12 cellular contexts compared by ENCODE assay signal in genomic region chr9:108142142-108142503, GRCh38.
A peak's percentile ranks its signal among the peaks of the same experiment; 100 is the strongest.
DNase-seq lines count a peak whose midpoint lies in the region; ATAC-seq and TF ChIP-seq lines count a peak whose summit lies in the region.
"Had no signal": no experiment of that assay in that cellular context is flagged by ENCODE, and none has a peak within 500 bp of the region (broad histone marks: within the 10 kb centered on the region; RNA-seq: fewer than 3 reads in every experiment).

No MANE protein-coding gene starts in this region.

- no peak for DNase-seq in ascending aorta (ENCODE audit: low spot score in 2 of 2)
- DNase-seq in right atrium auricular region (ENCODE audit: low spot score) = no peak
- no peak for DNase-seq in upper lobe of right lung
- DNase-seq in effector CD8-positive, alpha-beta T cell (lab: John Stamatoyannopoulos, UW) = no peak
- no peak for DNase-seq in globus pallidus (ENCODE audit: low spot score)
- DNase-seq: activated B cell treated with CpG ODN at 0.5 μM for 24 hours, GF-D8, NCI-H1048, NCI-H345 had no signal

- H3K4me1 ChIP-seq in ascending aorta (peaks cover 5 to 11% of the 10 kb centered on the region in 2 donors), right atrium auricular region (peaks cover 3 to 22% of the 10 kb centered on the region in 2 donors), rectal smooth muscle tissue (ENCODE audit: control insufficient read depth, insufficient read depth, low read length) (peaks cover 15% of the 10 kb centered on the region), upper lobe of right lung (peaks cover 16% of the 10 kb centered on the region)

- ATAC-seq in upper lobe of right lung = no peak
- no peak for ATAC-seq in HG03196 (IDR thresholded peaks at IDR 0.05; ENCODE audit: unreplicated experiment)
- ATAC-seq: natural killer cell treated with Interleukin-12 subunit alpha and Interleukin-12 subunit beta and Interleukin-15 and Interleukin-18, amount 100 ng/mL, for 72 hours had no signal

- intact Hi-C loops in ascending aorta (cut with DNase I) = loop anchor here (5.0 to 10.0 kb wide), 3 partner anchors 303 to 655 kb away; partner anchors contain the start of gene KLF4
- intact Hi-C loops in upper lobe of right lung (cut with DNase I) = no loop called here

- no peaks in the 10 kb centered on the region for H3K36me3 ChIP-seq in ascending aorta
- no peaks in the 10 kb centered on the region for H3K36me3 ChIP-seq in right atrium auricular region
- H3K36me3 ChIP-seq in rectal smooth muscle tissue (ENCODE audit: control insufficient read depth, insufficient read depth, low read length) = no peaks in the 10 kb centered on the region
- H3K36me3 ChIP-seq in upper lobe of right lung = no peaks in the 10 kb centered on the region

- TF ChIP-seq CTCF in ascending aorta (IDR thresholded peaks at IDR 0.05) (no peak), right atrium auricular region (IDR thresholded peaks at IDR 0.05) (no peak), upper lobe of right lung (IDR thresholded peaks at IDR 0.05) (no peak)

- H3K27me3 ChIP-seq in ascending aorta (no peaks in the 10 kb centered on the region), right atrium auricular region (no peaks in the 10 kb centered on the region), rectal smooth muscle tissue (ENCODE audit: control insufficient read depth, insufficient read depth, low read length) (no peaks in the 10 kb centered on the region), upper lobe of right lung (no peaks in the 10 kb centered on the region)

- H3K9ac ChIP-seq in rectal smooth muscle tissue (ENCODE audit: low read length) = no peak overlapping the region

- H3K9me3 ChIP-seq in ascending aorta (no peaks in the 10 kb centered on the region), right atrium auricular region (peaks cover 0 to 5% of the 10 kb centered on the region in 2 donors), upper lobe of right lung (no peaks in the 10 kb centered on the region)

- H3K27ac ChIP-seq in ascending aorta (peak overlapping the region; percentile 69 to 80), right atrium auricular region (peak overlapping the region; percentile 75 to 91), rectal smooth muscle tissue (ENCODE audit: low read depth, low read length) (peak overlapping the region; percentile 76), upper lobe of right lung (peak overlapping the region; percentile 85)

- H3K4me3 ChIP-seq in ascending aorta (no peak overlapping the region), right atrium auricular region (no peak overlapping the region), rectal smooth muscle tissue (ENCODE audit: low read length) (peak overlapping the region; percentile 7), upper lobe of right lung (no peak overlapping the region)
